17 cellular contexts compared by ENCODE assay signal in genomic region chr14:23610815-23611289, GRCh38. TPM values are rescaled to one million over a fixed set of nuclear protein-coding genes. Genes with fewer than 3 reads are reported as not detected.
A peak's percentile ranks its signal among the peaks of the same experiment; 100 is the strongest.
DNase-seq lines count a peak whose midpoint lies in the region; ATAC-seq and TF ChIP-seq lines count a peak whose summit lies in the region.
"Had no signal": no experiment of that assay in that cellular context is flagged by ENCODE, and none has a peak within 500 bp of the region (broad histone marks: within the 10 kb centered on the region; RNA-seq: fewer than 3 reads in every experiment).

No MANE protein-coding gene starts in this region.

- H3F3A ChIP-seq in GM23338 (replicated peaks; ENCODE audit: low read depth), result no peaks in the 10 kb centered on the region

- H3K9me3 ChIP-seq in T-helper 17 cell (ENCODE audit: control insufficient read depth, low read length, poor library complexity, severe bottlenecking), result no peaks in the 10 kb centered on the region
- H3K9me3 ChIP-seq: BE2C, gastroesophageal sphincter, thoracic aorta had no signal

- TF ChIP-seq CTCF in GM23338 (conservative IDR thresholded peaks at IDR 0.05; ENCODE audit: low read depth in 2 of 2), result no peak

- H3K27ac Mint-ChIP-seq in GM23338 (no peak overlapping the region), T-helper 17 cell (peak overlapping the region; percentile 95)
- peak overlapping the region; percentile 91 to 95 for H3K27ac Mint-ChIP-seq in effector memory CD8-positive, alpha-beta T cell
- H3K27ac Mint-ChIP-seq: brain, naive B cell had no signal

- H3K4me3 ChIP-seq in GM23338 (no peak overlapping the region), skin epidermis (no peak overlapping the region)
- H3K4me3 ChIP-seq: gastroesophageal sphincter, thoracic aorta had no signal

- no peaks in the 10 kb centered on the region for H3K4me1 ChIP-seq in GM23338 (ENCODE audit: insufficient read depth)
- H3K4me1 ChIP-seq: BE2C, gastroesophageal sphincter had no signal

- no peaks in the 10 kb centered on the region for H4K20me1 ChIP-seq in GM23338 (replicated peaks; ENCODE audit: insufficient read depth)

- no peaks in the 10 kb centered on the region for H3K27me3 ChIP-seq in GM23338 (ENCODE audit: insufficient read depth)

- no peak overlapping the region for H3K4me2 ChIP-seq in GM23338

- H3K4me3 Mint-ChIP-seq in GM23338 (no peak overlapping the region), T-helper 17 cell (peak overlapping the region; percentile 51)
- H3K4me3 Mint-ChIP-seq in effector memory CD8-positive, alpha-beta T cell, result peak overlapping the region; percentile 67 to 69
- H3K4me3 Mint-ChIP-seq: brain, naive B cell had no signal

- H3K4me1 Mint-ChIP-seq in GM23338 (peaks cover 7% of the 10 kb centered on the region), T-helper 17 cell (peaks cover 28% of the 10 kb centered on the region)
- H3K4me1 Mint-ChIP-seq in effector memory CD8-positive, alpha-beta T cell (ENCODE audit: low read depth in 2 of 2), result peaks cover 21 to 26% of the 10 kb centered on the region in 2 donors
- H3K4me1 Mint-ChIP-seq: brain, naive B cell had no signal

- no peaks in the 10 kb centered on the region for H3K36me3 ChIP-seq in GM23338 (ENCODE audit: insufficient read depth)
- H3K36me3 ChIP-seq: BE2C, gastroesophageal sphincter, thoracic aorta had no signal

- peaks cover 8% of the 10 kb centered on the region; the same call in 1 of the 2 replicates for H3K9me2 ChIP-seq in GM23338 (ENCODE audit: insufficient read depth)

- ATAC-seq in GM23338, result no peak
- peak; percentile 50 for ATAC-seq in T-helper 17 cell
- ATAC-seq in effector memory CD8-positive, alpha-beta T cell (replicated peaks), result peak; percentile 76
- ATAC-seq: gastroesophageal sphincter had no signal

- H3K36me3 Mint-ChIP-seq in GM23338 (ENCODE audit: low read depth) (no peaks in the 10 kb centered on the region; the same call in 2 of the 3 replicates), T-helper 17 cell (ENCODE audit: low read depth) (peaks cover 6% of the 10 kb centered on the region)
- no peaks in the 10 kb centered on the region for H3K36me3 Mint-ChIP-seq in effector memory CD8-positive, alpha-beta T cell (ENCODE audit: insufficient read depth)
- H3K36me3 Mint-ChIP-seq: brain, naive B cell had no signal

- H3K27ac ChIP-seq in GM23338 (ENCODE audit: low read depth) (no peak overlapping the region), skin epidermis (peak overlapping the region in 11 of 21 experiments; percentile 31 to 87 (median 63))
- H3K27ac ChIP-seq: gastroesophageal sphincter, thoracic aorta had no signal

- H3K27me3 Mint-ChIP-seq in GM23338 (ENCODE audit: insufficient read depth, low read depth, poor library complexity) (peaks cover 1% of the 10 kb centered on the region), T-helper 17 cell (peaks cover 6% of the 10 kb centered on the region)
- peaks cover 0 to 9% of the 10 kb centered on the region in 2 donors for H3K27me3 Mint-ChIP-seq in effector memory CD8-positive, alpha-beta T cell

- DNase-seq in GM23338 (ENCODE audit: low spot score), result no peak
- DNase-seq in T-helper 17 cell, result no peak
- no peak for DNase-seq in effector memory CD8-positive, alpha-beta T cell
- DNase-seq in HPDE6-E6E7 (ENCODE audit: extremely low spot score), result no peak
- DNase-seq in putamen (ENCODE audit: low spot score), result no peak
- no peak for DNase-seq in inferior parietal cortex (ENCODE audit: extremely low spot score)
- DNase-seq: BE2C, erythroblast, naive B cell, NCI-H1417 treated with DMSO at 0.1 percent for 48 hours, NCI-H774 had no signal

- no peaks in the 10 kb centered on the region for H3K79me2 ChIP-seq in GM23338 (replicated peaks; ENCODE audit: insufficient read depth)

- H2AFZ ChIP-seq in GM23338, result 0 out of 2 replicates have a peak overlapping the region, but pooled peaks have one; percentile 18

- peaks cover 8% of the 10 kb centered on the region; the same call in 2 of the 3 replicates for H3K9me3 Mint-ChIP-seq in GM23338
- no peaks in the 10 kb centered on the region for H3K9me3 Mint-ChIP-seq in effector memory CD8-positive, alpha-beta T cell

TF ChIP-seq in GM23338, 12 proteins besides CTCF, POLR2A, EP300 and RAD21 (continues in another document):
- TF ChIP-seq NANOG (IDR thresholded peaks at IDR 0.05; ENCODE audit: borderline replicate concordance), result no peak
- no peak for TF ChIP-seq POLR2AphosphoS5 (IDR thresholded peaks at IDR 0.05; ENCODE audit: low read depth)
- TF ChIP-seq JUNB (IDR thresholded peaks at IDR 0.05; ENCODE audit: unreplicated experiment), result no peak
- no peak for TF ChIP-seq EZH2 (IDR thresholded peaks at IDR 0.05; ENCODE audit: low read depth, unreplicated experiment)
- no peak for TF ChIP-seq STAT1 (IDR thresholded peaks at IDR 0.05; ENCODE audit: unreplicated experiment)
- no peak for TF ChIP-seq EZH2phosphoT487 (IDR thresholded peaks at IDR 0.05; ENCODE audit: unreplicated experiment)
- no peak for TF ChIP-seq ZNF114 (CRISPR knock-in tag; IDR thresholded peaks at IDR 0.05)
- no peak for TF ChIP-seq ETS1 (IDR thresholded peaks at IDR 0.05)
- no peak for TF ChIP-seq REST (IDR thresholded peaks at IDR 0.05; ENCODE audit: unreplicated experiment)
- TF ChIP-seq ZNF331 (CRISPR knock-in tag; IDR thresholded peaks at IDR 0.05; ENCODE audit: low read depth), result no peak

RNA-seq across cellular contexts. Expression of gene DHRS2, which starts 25.3 kb away (rescaled TPM):
- total RNA-seq in GM23338 (2014; rRNA removed; shearing (Covaris generic)), result 0.35 and 0.42 TPM in 2 replicates
- polyA plus RNA-seq in GM23338 (2016; fragmentation: Nextera tagmentation; extraction: Ambion mirVana), result 0.48 and 0.92 TPM in 2 replicates
- total RNA-seq in T-helper 17 cell, result not detected
- total RNA-seq: posterior vena cava, thoracic aorta had no signal

RNA-seq across cellular contexts. Expression of gene JPH4, which starts 32.3 kb away (rescaled TPM):
- 28.5 and 29.9 TPM in 2 replicates for total RNA-seq in GM23338 (2014; rRNA removed; shearing (Covaris generic))
- polyA plus RNA-seq in GM23338 (2016; fragmentation: Nextera tagmentation; extraction: Ambion mirVana), result 11.0 and 11.9 TPM in 2 replicates
- total RNA-seq in T-helper 17 cell, result not detected

RNA-seq across cellular contexts. Expression of gene AP1G2, which starts 43.3 kb away (rescaled TPM):
- total RNA-seq in GM23338 (2014; rRNA removed; shearing (Covaris generic)), result 63.5 and 70.8 TPM in 2 replicates
- polyA plus RNA-seq in GM23338 (2016; fragmentation: Nextera tagmentation; extraction: Ambion mirVana), result 53.7 and 55.3 TPM in 2 replicates
- 100 to 1,000 TPM; 268 to 313 TPM for total RNA-seq in T-helper 17 cell

RNA-seq across cellular contexts. Expression of gene THTPA, which starts 54.8 kb away (rescaled TPM):
- 15.0 and 21.3 TPM in 2 replicates for total RNA-seq in GM23338 (2014; rRNA removed; shearing (Covaris generic))
- 6.3 and 8.6 TPM in 2 replicates for polyA plus RNA-seq in GM23338 (2016; fragmentation: Nextera tagmentation; extraction: Ambion mirVana)
- total RNA-seq in T-helper 17 cell, result 10 to 100 TPM in 1 of 2 donors, 1 to 10 TPM in 1; 10.0 to 13.6 TPM

RNA-seq across cellular contexts. Expression of gene ZFHX2, which starts 59.3 kb away (rescaled TPM):
- total RNA-seq in GM23338 (2014; rRNA removed; shearing (Covaris generic)), result 9.9 and 11.6 TPM in 2 replicates
- 18.5 and 22.4 TPM in 2 replicates for polyA plus RNA-seq in GM23338 (2016; fragmentation: Nextera tagmentation; extraction: Ambion mirVana)
- under 1 TPM; 0.16 to 0.27 TPM for total RNA-seq in T-helper 17 cell
- total RNA-seq: RPMI7951 had no signal

Comparison
In these comparisons a context has a peak if more than half of its experiments do, and no peak if none do; other contexts are left out.
1. RNA of gene JPH4, which starts 32.3 kb away (total RNA-seq): 28.5 to 29.9 TPM in GM23338; not detected in T-helper 17 cell; every median in the first group is over 10 times any median in the second.